In the genomic region with DNA sequence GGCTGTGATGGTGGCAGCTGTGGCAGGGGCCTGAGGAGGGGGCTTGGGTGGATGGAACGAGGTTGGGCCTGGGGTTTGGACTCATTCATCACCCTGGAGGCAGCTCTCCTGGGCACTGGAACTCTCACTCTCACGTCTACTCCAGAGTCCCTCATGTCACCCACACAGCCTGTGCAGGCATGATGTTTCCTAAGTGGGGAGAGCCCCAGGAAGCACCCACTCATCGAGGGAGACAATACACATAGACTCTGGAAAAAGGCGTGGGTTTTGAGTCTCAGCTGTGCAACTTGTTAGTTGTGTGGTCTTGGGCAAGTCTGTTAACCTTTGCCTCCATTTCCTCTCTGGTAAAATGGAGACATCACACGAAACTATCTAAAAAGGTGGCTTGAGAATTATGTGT, we compare ENCODE assay signal across 17 cellular contexts. TPM values are rescaled to one million over a fixed set of nuclear protein-coding genes. Genes with fewer than 3 reads are reported as not detected.
DNase-seq lines count a peak whose midpoint lies in the region; ATAC-seq and TF ChIP-seq lines count a peak whose summit lies in the region.
"Had no signal": no experiment of that assay in that cellular context is flagged by ENCODE, and none has a peak within 500 bp of the region (broad histone marks: within the 10 kb centered on the region; RNA-seq: fewer than 3 reads in every experiment).

No MANE protein-coding gene starts in this region.

- CTCF ChIA-PET in activated naive CD4-positive, alpha-beta T cell treated with anti-CD3 and anti-CD28 coated beads, Interleukin-2, amount 10 ng/mL, durations not matched to agents 7 days and 5 days (lab: Charles Lee), result no interaction called here

- H3K4me3 ChIP-seq in testis, result no peak overlapping the region
- H3K4me3 ChIP-seq in MG63, result no peak overlapping the region
- H3K4me3 ChIP-seq: adrenal gland, hepatocyte, lung had no signal

- no peak for TF ChIP-seq POLR2A in testis (IDR thresholded peaks at IDR 0.05)

- no peaks in the 10 kb centered on the region for H3K36me3 ChIP-seq in testis (ENCODE audit: low read depth, missing control alignments)
- H3K36me3 ChIP-seq in MG63, result no peaks in the 10 kb centered on the region
- H3K36me3 ChIP-seq: adrenal gland had no signal

- H3K27ac ChIP-seq in testis, result no peak overlapping the region
- H3K27ac ChIP-seq: adrenal gland, hepatocyte had no signal

- H3K27me3 Mint-ChIP-seq in activated naive CD4-positive, alpha-beta T cell treated with anti-CD3 and anti-CD28 coated beads, Interleukin-2, amount 10 ng/mL, durations not matched to agents 7 days and 5 days, result peaks cover 3% of the 10 kb centered on the region

- intact Hi-C loops in testis (cut with DNase I; ENCODE audit: low total_unique reads), result no loop called here

- H3K4me3 Mint-ChIP-seq in activated naive CD4-positive, alpha-beta T cell treated with anti-CD3 and anti-CD28 coated beads, Interleukin-2, amount 10 ng/mL, durations not matched to agents 7 days and 5 days, result no peak overlapping the region

- H3K4me1 ChIP-seq in testis, result no peaks in the 10 kb centered on the region
- H3K4me1 ChIP-seq: adrenal gland had no signal

- no peaks in the 10 kb centered on the region for H3K9me3 ChIP-seq in testis
- H3K9me3 ChIP-seq in MG63, result no peaks in the 10 kb centered on the region
- H3K9me3 ChIP-seq: adrenal gland had no signal

- peaks cover 18% of the 10 kb centered on the region for H3K4me1 Mint-ChIP-seq in activated naive CD4-positive, alpha-beta T cell treated with anti-CD3 and anti-CD28 coated beads, Interleukin-2, amount 10 ng/mL, durations not matched to agents 7 days and 5 days

- no peaks in the 10 kb centered on the region for H3K36me3 Mint-ChIP-seq in activated naive CD4-positive, alpha-beta T cell treated with anti-CD3 and anti-CD28 coated beads, Interleukin-2, amount 10 ng/mL, durations not matched to agents 7 days and 5 days
- H3K36me3 Mint-ChIP-seq: CD4-positive, CD25-positive, alpha-beta regulatory T cell had no signal

- no peak for ATAC-seq in GM18909 (IDR thresholded peaks at IDR 0.05; ENCODE audit: poor library complexity, unreplicated experiment)
- no peak for ATAC-seq in HG02571 (IDR thresholded peaks at IDR 0.05; ENCODE audit: unreplicated experiment)
- ATAC-seq: Right ventricle myocardium inferior had no signal

- no peaks in the 10 kb centered on the region for H3K27me3 ChIP-seq in testis
- H3K27me3 ChIP-seq in MG63, result no peaks in the 10 kb centered on the region
- H3K27me3 ChIP-seq: adrenal gland, hepatocyte had no signal

- no peak for TF ChIP-seq CTCF in testis (IDR thresholded peaks at IDR 0.05)

- H3K9me3 Mint-ChIP-seq in activated naive CD4-positive, alpha-beta T cell treated with anti-CD3 and anti-CD28 coated beads, Interleukin-2, amount 10 ng/mL, durations not matched to agents 7 days and 5 days, result no peaks in the 10 kb centered on the region

- 85 to 91% methylated on average over 3 to 5 of the region's 5 CpGs for WGBS in testis, 2 donors

- peak overlapping the region; percentile 7 for H3K27ac Mint-ChIP-seq in activated naive CD4-positive, alpha-beta T cell treated with anti-CD3 and anti-CD28 coated beads, Interleukin-2, amount 10 ng/mL, durations not matched to agents 7 days and 5 days

- DNase-seq in stimulated activated CD4-positive, alpha-beta T cell treated with anti-CD3 and anti-CD28 coated beads, Interleukin-12 subunit alpha, Interleukin-12 subunit beta, amount 100 ng/mL, for 48 hours (ENCODE audit: low read depth in 2 of 3, low spot score in 1 of 3), result peak; percentile 41 to 48 (median 48)
- no peak for DNase-seq in stimulated activated CD4-positive, alpha-beta T cell treated with anti-CD3 and anti-CD28 coated beads, Interleukin-12 subunit alpha, Interleukin-12 subunit beta, amount 100 ng/mL, for 4 hours
- no peak for DNase-seq in activated naive CD4-positive, alpha-beta T cell treated with anti-CD3 and anti-CD28 coated beads, Interleukin-2, amount 10 ng/mL, durations not matched to agents 7 days and 5 days
- DNase-seq in stimulated activated CD4-positive, alpha-beta T cell treated with anti-CD3 and anti-CD28 coated beads, Interleukin-1b, Interleukin-23, amount 100 ng/mL, for 48 hours, result peak; percentile 55
- DNase-seq in testis, result no peak
- no peak for DNase-seq in MG63
- DNase-seq: adrenal gland, GF-D8, NCI-H526, nucleus accumbens had no signal

RNA-seq across cellular contexts. Expression of a gene that starts 25.9 kb away (rescaled TPM):
- total RNA-seq in testis, result 1 to 10 TPM; 3.1 to 5.3 TPM
- polyA plus RNA-seq in testis (ENCODE audit: insufficient read depth, low read depth, low replicate concordance), result 1.7 TPM
- not detected in 2 replicates for total RNA-seq in MG63 (2014; rRNA removed; shearing (Covaris generic); ENCODE audit: low replicate concordance)
- total RNA-seq: bronchial epithelial cell had no signal

RNA-seq across cellular contexts. Expression of a gene that starts 50.7 kb away (rescaled TPM):
- 10 to 100 TPM; 65.4 to 86.8 TPM for total RNA-seq in testis
- 28.7 TPM for polyA plus RNA-seq in testis (ENCODE audit: insufficient read depth, low read depth, low replicate concordance)
- 25.4 and 43.4 TPM in 2 replicates for total RNA-seq in MG63 (2014; rRNA removed; shearing (Covaris generic); ENCODE audit: low replicate concordance)

Comparison
In these comparisons a context has a peak if more than half of its experiments do, and no peak if none do; other contexts are left out.
1. DNase-seq: peak in stimulated activated CD4-positive, alpha-beta T cell treated with anti-CD3 and anti-CD28 coated beads, Interleukin-12 subunit alpha, Interleukin-12 subunit beta, amount 100 ng/mL, for 48 hours (3 of 3) and stimulated activated CD4-positive, alpha-beta T cell treated with anti-CD3 and anti-CD28 coated beads, Interleukin-1b, Interleukin-23, amount 100 ng/mL, for 48 hours (single experiment); none in stimulated activated CD4-positive, alpha-beta T cell treated with anti-CD3 and anti-CD28 coated beads, Interleukin-12 subunit alpha, Interleukin-12 subunit beta, amount 100 ng/mL, for 4 hours (single experiment), activated naive CD4-positive, alpha-beta T cell treated with anti-CD3 and anti-CD28 coated beads, Interleukin-2, amount 10 ng/mL, durations not matched to agents 7 days and 5 days (single experiment), testis (single experiment) and MG63 (single experiment).